2 cellular contexts compared by ENCODE assay signal in the genomic region with DNA sequence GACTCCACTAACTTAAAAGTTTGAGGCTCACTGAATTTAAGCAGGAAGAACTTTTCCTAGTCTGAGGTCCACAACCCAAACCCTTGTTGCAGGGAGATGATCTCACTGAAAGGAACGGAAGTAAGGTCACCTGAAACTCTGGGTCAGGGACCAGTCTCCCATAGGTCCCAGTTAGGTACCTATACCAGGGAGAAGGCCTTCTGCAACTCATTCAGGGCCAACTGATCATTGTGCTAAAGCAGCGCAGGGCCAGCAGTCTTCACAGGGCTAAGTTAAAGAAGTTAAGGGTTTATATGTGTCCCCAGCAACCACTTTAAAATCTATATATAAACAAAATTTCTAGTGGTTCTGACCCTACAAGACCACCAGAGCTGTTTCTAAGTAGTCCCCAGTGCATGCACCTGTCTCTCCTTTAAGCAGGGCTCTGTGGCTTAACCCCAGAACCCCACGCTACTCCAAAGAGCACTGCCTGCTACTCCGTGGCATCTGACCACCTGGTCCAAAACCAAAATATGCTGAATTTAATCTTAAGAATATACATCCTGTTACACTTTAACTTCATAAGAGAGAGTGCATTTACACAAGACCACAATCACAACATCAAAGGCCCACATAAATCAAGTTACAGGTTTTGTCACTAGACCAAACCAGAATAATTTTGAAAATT.
A peak's percentile ranks its signal among the peaks of the same experiment; 100 is the strongest.
TF ChIP-seq lines count a peak whose summit lies in the region.

No MANE protein-coding gene starts in this region.

TF ChIP-seq in GM12891, 5 proteins besides CTCF, POLR2A, EP300 and RAD21:
- no peak for TF ChIP-seq SPI1 (IDR thresholded peaks at IDR 0.05; ENCODE audit: low read depth, low read length)
- TF ChIP-seq POLR2AphosphoS5 (IDR thresholded peaks at IDR 0.05; ENCODE audit: low read depth, low read length): 0 out of 2 replicates have a peak, but pooled peaks have one; percentile 5

TF ChIP-seq in endothelial cell of umbilical vein, 7 proteins besides CTCF, POLR2A, EP300 and RAD21:
- TF ChIP-seq GATA2 (IDR thresholded peaks at IDR 0.05; ENCODE audit: insufficient read depth, insufficient read length, low read depth, low read length) (no peak), POLR2AphosphoS5 (IDR thresholded peaks at IDR 0.05; ENCODE audit: insufficient read depth, low read depth, low read length) (no peak), EZH2 (IDR thresholded peaks at IDR 0.05; ENCODE audit: borderline replicate concordance, low read depth, low read length, severe bottlenecking) (no peak), MYC (IDR thresholded peaks at IDR 0.05; ENCODE audit: low read depth, low read length) (no peak), JUN (IDR thresholded peaks at IDR 0.05; ENCODE audit: borderline replicate concordance, insufficient read depth, insufficient read length, low read depth) (no peak), FOS (IDR thresholded peaks at IDR 0.05; ENCODE audit: borderline replicate concordance, insufficient read depth, low read length) (no peak)
- TF ChIP-seq, protein P1, sequence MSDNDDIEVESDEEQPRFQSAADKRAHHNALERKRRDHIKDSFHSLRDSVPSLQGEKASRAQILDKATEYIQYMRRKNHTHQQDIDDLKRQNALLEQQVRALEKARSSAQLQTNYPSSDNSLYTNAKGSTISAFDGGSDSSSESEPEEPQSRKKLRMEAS (IDR thresholded peaks at IDR 0.05; ENCODE audit: insufficient read depth, insufficient read length): no peak
TF ChIP-seq in endothelial cell of umbilical vein: peak in this region for 0.
